ENCODE assay signal across 8 cellular contexts in genomic region chr9:124291801-124292396, GRCh38. TPM values are rescaled to one million over a fixed set of nuclear protein-coding genes. Genes with fewer than 3 reads are reported as not detected.
DNase-seq lines count a peak whose midpoint lies in the region; ATAC-seq and TF ChIP-seq lines count a peak whose summit lies in the region.

No MANE protein-coding gene starts in this region.

- H3K4me3 ChIP-seq in GM06990 (replicated peaks; ENCODE audit: low read depth, low read length), result peak overlapping the region; percentile 47
- no peak overlapping the region for H3K4me3 ChIP-seq in choroid plexus epithelial cell (ENCODE audit: low read depth, low read length)
- peak overlapping the region in 1 of 8 donors; percentile 26 for H3K4me3 ChIP-seq in spleen
- no peak overlapping the region for H3K4me3 ChIP-seq in GM23338
- no peak overlapping the region for H3K4me3 ChIP-seq in mammary epithelial cell (replicated peaks in 1 of 3; ENCODE audit: insufficient read depth in 1 of 3, low read depth in 2 of 3, low read length in 3 of 3)

- H3K27ac ChIP-seq in spleen (peak overlapping the region in 5 of 8 donors; percentile 18 to 77 (median 36)), GM23338 (ENCODE audit: low read depth) (no peak overlapping the region), mammary epithelial cell (ENCODE audit: insufficient read depth, low read depth, low read length) (no peak overlapping the region)

- H3K27ac Mint-ChIP-seq in GM23338, result no peak overlapping the region

- H3K36me3 Mint-ChIP-seq in GM23338 (ENCODE audit: low read depth), result no peaks in the 10 kb centered on the region; the same call in 2 of the 3 replicates

- H3K4me2 ChIP-seq in GM23338, result no peak overlapping the region
- no peak overlapping the region for H3K4me2 ChIP-seq in mammary epithelial cell (ENCODE audit: insufficient read depth, low read depth, low read length)

- TF ChIP-seq CTCF in GM06990 (IDR thresholded peaks at IDR 0.05; ENCODE audit: insufficient read depth, low read length, poor library complexity, severe bottlenecking) (peak; percentile 43), choroid plexus epithelial cell (conservative IDR thresholded peaks at IDR 0.05; ENCODE audit: low read depth, low read length) (no peak), spleen (IDR thresholded peaks at IDR 0.05 in 8 of 11, conservative IDR thresholded peaks at IDR 0.05 in 3 of 11) (peak in 1 of 11 experiments; percentile 14), GM23338 (conservative IDR thresholded peaks at IDR 0.05; ENCODE audit: low read depth in 2 of 2) (0 out of 4 replicates have a peak, but pooled peaks of 1 of the 2 experiments have one; percentile 4), mammary epithelial cell (conservative IDR thresholded peaks at IDR 0.05 in 1 of 2, IDR thresholded peaks at IDR 0.05 in 1 of 2; ENCODE audit: extremely low read depth in 1 of 2, insufficient read depth in 1 of 2, low read depth in 1 of 2, low read length in 2 of 2) (no peak)

- H3F3A ChIP-seq in GM23338 (replicated peaks; ENCODE audit: low read depth), result no peaks in the 10 kb centered on the region

- intact Hi-C loops in spleen (cut with DNase I; ENCODE audit: low total_unique reads), result no loop called here
- intact Hi-C loops in mammary epithelial cell (cut with micrococcal nuclease), result no loop called here

- dilution Hi-C loops in mammary epithelial cell (cut with HindIII; ENCODE audit: low sequenced_read_pairs), result loop anchor here (5.0 kb wide), 3 partner anchors 45 to 105 kb away; no protein-coding TSS in a partner anchor

- no TSS peak for BruUV-seq in mammary epithelial cell (replicated peaks; lab: Mats Ljungman, UMichigan)

- H3K79me2 ChIP-seq in GM23338 (replicated peaks; ENCODE audit: insufficient read depth) (no peaks in the 10 kb centered on the region), mammary epithelial cell (ENCODE audit: insufficient read depth, low read length) (peaks cover 97% of the 10 kb centered on the region)

- H3K4me1 ChIP-seq in spleen, result peaks cover 38 to 98% (median 83%) of the 10 kb centered on the region in 6 donors
- no peaks in the 10 kb centered on the region for H3K4me1 ChIP-seq in GM23338 (ENCODE audit: insufficient read depth)
- H3K4me1 ChIP-seq in mammary epithelial cell (ENCODE audit: insufficient read depth, low read length), result peaks cover 34% of the 10 kb centered on the region

- no peaks in the 10 kb centered on the region for H3K9me2 ChIP-seq in GM23338 (ENCODE audit: insufficient read depth)

- DNase-seq in GM06990 (ENCODE audit: extremely low read depth, insufficient read length), result peak; percentile 75
- DNase-seq in NOMO-1 (lab: John Stamatoyannopoulos, UW; ENCODE audit: unreplicated experiment in 2 of 2), result peak; percentile 47 to 52
- DNase-seq in choroid plexus epithelial cell (ENCODE audit: low read depth), result peak; percentile 15
- peak; percentile 80 for DNase-seq in spleen
- DNase-seq in GM23338 (ENCODE audit: low spot score), result no peak
- DNase-seq in NCI-H526 treated with DMSO at 0.1 percent for 48 hours (lab: John Stamatoyannopoulos, UW), result no peak
- no peak for DNase-seq in mammary epithelial cell

- no peak overlapping the region for H2AFZ ChIP-seq in GM23338
- no peak overlapping the region for H2AFZ ChIP-seq in mammary epithelial cell (ENCODE audit: low read depth, low read length)

- no peaks in the 10 kb centered on the region for H3K9me3 ChIP-seq in spleen
- H3K9me3 ChIP-seq in mammary epithelial cell (replicated peaks; ENCODE audit: insufficient read depth, low read length), result no peaks in the 10 kb centered on the region

- peaks cover 10% of the 10 kb centered on the region for H3K27me3 Mint-ChIP-seq in GM23338 (ENCODE audit: insufficient read depth, low read depth, poor library complexity)

- H3K36me3 ChIP-seq in GM06990 (ENCODE audit: control insufficient read depth, insufficient read depth, low read length) (peaks cover 38% of the 10 kb centered on the region), spleen (peaks cover 0 to 15% (median 0%) of the 10 kb centered on the region in 6 donors), GM23338 (ENCODE audit: insufficient read depth) (no peaks in the 10 kb centered on the region), mammary epithelial cell (ENCODE audit: insufficient read depth, low read length) (no peaks in the 10 kb centered on the region)

- peaks cover 5% of the 10 kb centered on the region; the same call in 1 of the 2 replicates for H4K20me1 ChIP-seq in GM23338 (replicated peaks; ENCODE audit: insufficient read depth)
- H4K20me1 ChIP-seq in mammary epithelial cell (ENCODE audit: insufficient read depth, low read length), result no peaks in the 10 kb centered on the region

- WGBS in spleen, 5 donors, result 16 to 18% (median 16%) methylated on average over 9 to 11 of the region's 11 CpGs
- 75% methylated on average over 8 of the region's 11 CpGs for WGBS in mammary epithelial cell (ENCODE audit: low coverage, missing lambda C conversion rate)

- H3K4me1 Mint-ChIP-seq in GM23338, result peaks cover 18% of the 10 kb centered on the region

- TF ChIP-seq POLR2A in spleen (IDR thresholded peaks at IDR 0.05), result no peak

- H3K27me3 ChIP-seq in GM06990 (replicated peaks; ENCODE audit: control insufficient read depth, insufficient read depth, low read length) (no peaks in the 10 kb centered on the region), spleen (replicated peaks in 1 of 7) (no peaks in the 10 kb centered on the region), GM23338 (ENCODE audit: insufficient read depth) (no peaks in the 10 kb centered on the region), mammary epithelial cell (ENCODE audit: insufficient read depth, low read length) (no peaks in the 10 kb centered on the region)

- CTCF ChIA-PET in mammary epithelial cell (lab: Charles Lee; ENCODE audit: low non-redundant PET), result no interaction called here

- H3K9ac ChIP-seq in mammary epithelial cell (ENCODE audit: insufficient read depth, low read length), result no peak overlapping the region

- H3K9me3 Mint-ChIP-seq in GM23338, result no peaks in the 10 kb centered on the region

- in situ Hi-C loops in mammary epithelial cell (cut with MboI; ENCODE audit: low sequenced_read_pairs in 2 of 2), result no loop called here

- no peak overlapping the region for H3K4me3 Mint-ChIP-seq in GM23338

- ATAC-seq in GM21529 (IDR thresholded peaks at IDR 0.05; ENCODE audit: unreplicated experiment) (peak; percentile 50), GM23338 (no peak)

TF ChIP-seq in GM23338, 12 proteins besides CTCF, POLR2A, EP300 and RAD21:
- TF ChIP-seq EZH2 (IDR thresholded peaks at IDR 0.05; ENCODE audit: low read depth, unreplicated experiment) (no peak), REST (IDR thresholded peaks at IDR 0.05; ENCODE audit: unreplicated experiment) (no peak), ZNF114 (CRISPR knock-in tag; IDR thresholded peaks at IDR 0.05) (no peak), STAT1 (IDR thresholded peaks at IDR 0.05; ENCODE audit: unreplicated experiment) (no peak)

RNA-seq across cellular contexts. Expression of gene NEK6, which starts 34.1 kb away (rescaled TPM):
- total RNA-seq in spleen, result 10 to 100 TPM; 32.8 to 71.3 (median 55.0) TPM
- 10 to 100 TPM; 11.2 to 19.7 (median 11.6) TPM for polyA plus RNA-seq in spleen
- total RNA-seq in GM23338 (2014; rRNA removed; shearing (Covaris generic)), result 10.4 and 11.2 TPM in 2 replicates
- 6.5 and 8.1 TPM in 2 replicates for polyA plus RNA-seq in GM23338 (2016; fragmentation: Nextera tagmentation; extraction: Ambion mirVana)
- 10 to 100 TPM; 41.3 to 41.7 TPM for total RNA-seq in mammary epithelial cell
- polyA plus RNA-seq in mammary epithelial cell, result 50.6 TPM
- polyA minus RNA-seq in mammary epithelial cell, result 68.8 TPM

Comparison
In these comparisons a context has a peak if more than half of its experiments do, and no peak if none do; other contexts are left out.
1. DNase-seq: peak in GM06990 (single experiment), NOMO-1 (2 of 2), choroid plexus epithelial cell (single experiment) and spleen (single experiment); none in GM23338 (single experiment), NCI-H526 treated with DMSO at 0.1 percent for 48 hours (single experiment) and mammary epithelial cell (single experiment).
2. H3K27ac ChIP-seq: peak in spleen (5 of 8); none in GM23338 (single experiment) and mammary epithelial cell (single experiment).